ENCODE assay signal across 28 cellular contexts in the genomic region with DNA sequence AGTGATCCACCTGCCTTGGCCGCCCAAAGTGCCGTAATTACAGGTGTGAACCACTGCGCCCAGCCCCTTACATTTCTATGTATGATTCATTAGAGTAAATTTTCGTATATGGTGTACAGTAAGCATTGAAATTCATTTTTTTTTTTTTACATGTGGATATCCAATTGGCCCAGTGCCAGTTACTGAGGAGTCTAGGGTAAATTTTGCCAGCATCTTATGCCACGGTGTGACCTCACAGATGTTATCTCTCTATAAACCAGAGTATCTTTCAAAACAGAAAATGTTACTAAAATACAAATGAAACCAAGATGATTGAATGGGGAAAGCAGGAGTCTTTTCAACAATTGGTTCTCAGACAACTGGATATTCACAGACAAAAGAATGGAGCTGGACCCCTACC.
"Had no signal": no experiment of that assay in that cellular context is flagged by ENCODE, and none has a peak within 500 bp of the region (broad histone marks: within the 10 kb centered on the region; RNA-seq: fewer than 3 reads in every experiment).

No MANE protein-coding gene starts in this region.

- FAIRE-seq: astrocyte, bronchial epithelial cell, frontal cortex had no signal

- ATAC-seq: activated CD4-positive, CD25-positive, alpha-beta regulatory T cell treated with anti-CD3 and anti-CD28 coated beads, Interleukin-2, amount 50 U/mL, for 24 hours; activated CD8-positive, alpha-beta T cell treated with anti-CD3 and anti-CD28 coated beads for 36 hours; activated T-cell treated with anti-CD3 and anti-CD28 coated beads, Interleukin-2, amount 50 U/mL, for 4 hours; activated T-helper 17 cell treated with anti-CD3 and anti-CD28 coated beads, Interleukin-2, amount 50 U/mL, for 72 hours; esophagus mucosa had no signal

- H3K4me3 ChIP-seq: coronary artery, dorsolateral prefrontal cortex had no signal

- H3K27me3 ChIP-seq: brain microvascular endothelial cell, dorsolateral prefrontal cortex had no signal

- DNase-seq: activated B cell treated with CpG ODN at 0.5 μM for 24 hours; activated CD4-positive, alpha-beta T cell treated with anti-CD3 and anti-CD28 coated beads for 48 hours; activated CD4-positive, alpha-beta T cell treated with anti-CD3 and anti-CD28 coated beads, Interleukin-2, amount 50 U/mL, for 1 hour; activated CD4-positive, alpha-beta T cell treated with anti-CD3 and anti-CD28 coated beads, Interleukin-2, amount 50 U/mL, for 48 hours; activated CD8-positive, alpha-beta memory T cell treated with anti-CD3 and anti-CD28 coated beads for 24 hours; activated CD8-positive, alpha-beta T cell treated with anti-CD3 and anti-CD28 coated beads for 36 hours; activated effector memory CD4-positive, alpha-beta T cell treated with Interleukin-2 at 50 U/mL for 16 hours; activated gamma-delta T cell treated with Interleukin-2 at 50 U/mL for 16 hours; activated naive CD4-positive, alpha-beta T cell treated with anti-CD3 and anti-CD28 coated beads, Interleukin-2, amount 50 U/mL, for 16 hours; activated naive CD4-positive, alpha-beta T cell treated with Interleukin-2 at 50 U/mL for 16 hours; activated T-cell treated with anti-CD3 and anti-CD28 coated beads, Interleukin-2, amount 50 U/mL, for 4 hours; amniotic stem cell; anterior cingulate cortex; brain microvascular endothelial cell; dorsolateral prefrontal cortex; effector memory CD4-positive, alpha-beta T cell; endodermal cell; foreskin fibroblast; head of caudate nucleus; T1000; WERI-Rb-1 had no signal

- H3K36me3 ChIP-seq: brain microvascular endothelial cell, WERI-Rb-1 had no signal

- H3K27ac ChIP-seq: brain microvascular endothelial cell, coronary artery, dorsolateral prefrontal cortex, WERI-Rb-1 had no signal
